13 cellular contexts compared by ENCODE assay signal in genomic region chr7:76009672-76010600, GRCh38. TPM values are rescaled to one million over a fixed set of nuclear protein-coding genes. Genes with fewer than 3 reads are reported as not detected.
A peak's percentile ranks its signal among the peaks of the same experiment; 100 is the strongest.
DNase-seq lines count a peak whose midpoint lies in the region; ATAC-seq and TF ChIP-seq lines count a peak whose summit lies in the region.
"Had no signal": no experiment of that assay in that cellular context is flagged by ENCODE, and none has a peak within 500 bp of the region (broad histone marks: within the 10 kb centered on the region; RNA-seq: fewer than 3 reads in every experiment).

No MANE protein-coding gene starts in this region.

- peak overlapping the region; percentile 78 for H3K27ac Mint-ChIP-seq in activated CD4-positive, alpha-beta T cell treated with anti-CD3 and anti-CD28 coated beads, Interleukin-2, amount 10 ng/mL, durations not matched to agents 7 days and 5 days

- peaks cover 12% of the 10 kb centered on the region for H3K27me3 Mint-ChIP-seq in activated CD4-positive, alpha-beta T cell treated with anti-CD3 and anti-CD28 coated beads, Interleukin-2, amount 10 ng/mL, durations not matched to agents 7 days and 5 days

- no peak for TF ChIP-seq CTCF in psoas muscle (IDR thresholded peaks at IDR 0.05)

- ATAC-seq in psoas muscle (peak; percentile 64 to 88 (median 75)), GM18868 (IDR thresholded peaks at IDR 0.05; ENCODE audit: unreplicated experiment) (no peak)
- ATAC-seq: A549 had no signal

- peak overlapping the region; percentile 75 for H3K27ac ChIP-seq in SJSA1
- H3K27ac ChIP-seq in psoas muscle: no peak overlapping the region
- H3K27ac ChIP-seq: A549, HL-60, PC-9, testis had no signal

- intact Hi-C loops in psoas muscle (cut with DNase I): loop anchor here in 1 of 2 donors (10.0 kb wide), 1 partner anchor 55 kb away; no protein-coding TSS in a partner anchor

- CTCF ChIA-PET in activated CD4-positive, alpha-beta T cell treated with anti-CD3 and anti-CD28 coated beads, Interleukin-2, amount 10 ng/mL, durations not matched to agents 7 days and 5 days (lab: Charles Lee): interaction anchor here (1.3 to 3.1 kb wide), 3 partner anchors 10 to 18 kb away, joined by 3 to 19 read pairs (median 3); no protein-coding TSS in a partner anchor

- H3K4me3 ChIP-seq in SJSA1: no peak overlapping the region
- no peak overlapping the region for H3K4me3 ChIP-seq in psoas muscle
- H3K4me3 ChIP-seq: A549, PC-9, testis had no signal

- DNase-seq in activated CD4-positive, alpha-beta T cell treated with anti-CD3 and anti-CD28 coated beads, Interleukin-2, amount 10 ng/mL, durations not matched to agents 7 days and 5 days: no peak
- no peak for DNase-seq in activated CD4-positive, alpha-beta T cell treated with anti-CD3 and anti-CD28 coated beads, Interleukin-2, amount 50 U/mL, for 1 hour
- DNase-seq in SJSA1 (ENCODE audit: low read depth in 1 of 2, low spot score in 2 of 2) (no peak), fibroblast of peridontal ligament (ENCODE audit: extremely low read depth) (peak; percentile 20), psoas muscle (no peak), ureter (ENCODE audit: low spot score) (no peak), medulla oblongata (ENCODE audit: extremely low spot score) (no peak)
- DNase-seq: NCI-H226, PC-9, testis had no signal

- H3K9me3 ChIP-seq in SJSA1 (replicated peaks): no peaks in the 10 kb centered on the region
- H3K9me3 ChIP-seq in psoas muscle: no peaks in the 10 kb centered on the region
- H3K9me3 ChIP-seq: A549, testis had no signal

- H3K4me1 Mint-ChIP-seq in activated CD4-positive, alpha-beta T cell treated with anti-CD3 and anti-CD28 coated beads, Interleukin-2, amount 10 ng/mL, durations not matched to agents 7 days and 5 days: peaks cover 31% of the 10 kb centered on the region

- H3K4me3 Mint-ChIP-seq in activated CD4-positive, alpha-beta T cell treated with anti-CD3 and anti-CD28 coated beads, Interleukin-2, amount 10 ng/mL, durations not matched to agents 7 days and 5 days: peak overlapping the region; percentile 40

- H3K9me3 Mint-ChIP-seq in activated CD4-positive, alpha-beta T cell treated with anti-CD3 and anti-CD28 coated beads, Interleukin-2, amount 10 ng/mL, durations not matched to agents 7 days and 5 days: no peaks in the 10 kb centered on the region

- POLR2A ChIA-PET in activated CD4-positive, alpha-beta T cell treated with anti-CD3 and anti-CD28 coated beads, Interleukin-2, amount 10 ng/mL, durations not matched to agents 7 days and 5 days (lab: Charles Lee): no interaction called here

- H3K4me1 ChIP-seq in SJSA1 (replicated peaks) (peaks cover 34% of the 10 kb centered on the region), psoas muscle (peaks cover 22% of the 10 kb centered on the region)
- H3K4me1 ChIP-seq: A549 had no signal

- 36 to 57% (median 42%) methylated on average over 11 of the region's 11 CpGs for WGBS in psoas muscle, 3 donors

- H3K27me3 ChIP-seq in SJSA1 (replicated peaks) (no peaks in the 10 kb centered on the region), psoas muscle (ENCODE audit: insufficient read depth in 3 of 3, low read length in 2 of 3) (no peaks in the 10 kb centered on the region)
- H3K27me3 ChIP-seq: testis had no signal

- H3K36me3 ChIP-seq in SJSA1 (peaks cover 21% of the 10 kb centered on the region), psoas muscle (ENCODE audit: insufficient read depth in 1 of 2, low read depth in 1 of 2) (peaks cover 0 to 19% of the 10 kb centered on the region in 2 donors)

- H3K36me3 Mint-ChIP-seq in activated CD4-positive, alpha-beta T cell treated with anti-CD3 and anti-CD28 coated beads, Interleukin-2, amount 10 ng/mL, durations not matched to agents 7 days and 5 days (ENCODE audit: low read depth): peaks cover 42% of the 10 kb centered on the region

RNA-seq across cellular contexts. Expression of gene TMEM120A, which starts 15.5 kb away (rescaled TPM):
- 10 to 100 TPM; 17.3 to 19.9 TPM for total RNA-seq in activated CD4-positive, alpha-beta T cell treated with anti-CD3 and anti-CD28 coated beads, Interleukin-2, amount 10 ng/mL, durations not matched to agents 7 days and 5 days
- total RNA-seq in SJSA1 (2014; rRNA removed; shearing (Covaris generic)): 13.5 and 17.2 TPM in 2 replicates
- total RNA-seq in psoas muscle (100 to 1,000 TPM in 1 of 4 donors, 10 to 100 TPM in 3; 70.1 to 103 (median 87.1) TPM), ureter (80.4 TPM)
- 100 to 1,000 TPM; 106 to 185 (median 107) TPM for polyA plus RNA-seq in psoas muscle

RNA-seq across cellular contexts. Expression of gene STYXL1, which starts 37.9 kb away (rescaled TPM):
- 10 to 100 TPM; 39.1 to 40.3 TPM for total RNA-seq in activated CD4-positive, alpha-beta T cell treated with anti-CD3 and anti-CD28 coated beads, Interleukin-2, amount 10 ng/mL, durations not matched to agents 7 days and 5 days
- 78.4 and 123 TPM in 2 replicates for total RNA-seq in SJSA1 (2014; rRNA removed; shearing (Covaris generic))
- total RNA-seq in psoas muscle (10 to 100 TPM in 3 of 4 donors, 1 to 10 TPM in 1; 6.6 to 42.3 (median 14.1) TPM), ureter (45.4 TPM)
- polyA plus RNA-seq in psoas muscle: 10 to 100 TPM in 2 of 3 donors, 1 to 10 TPM in 1; 9.5 to 67.5 (median 39.9) TPM

RNA-seq across cellular contexts. Expression of gene MDH2, which starts 38.0 kb away (rescaled TPM):
- total RNA-seq in activated CD4-positive, alpha-beta T cell treated with anti-CD3 and anti-CD28 coated beads, Interleukin-2, amount 10 ng/mL, durations not matched to agents 7 days and 5 days: 100 to 1,000 TPM; 136 to 149 TPM
- total RNA-seq in SJSA1 (2014; rRNA removed; shearing (Covaris generic)): 69.9 and 72.2 TPM in 2 replicates
- 100 to 1,000 TPM; 483 to 621 (median 527) TPM for total RNA-seq in psoas muscle
- 100 to 1,000 TPM; 385 to 453 (median 396) TPM for polyA plus RNA-seq in psoas muscle
- 177 TPM for total RNA-seq in ureter
